In the genomic region with DNA sequence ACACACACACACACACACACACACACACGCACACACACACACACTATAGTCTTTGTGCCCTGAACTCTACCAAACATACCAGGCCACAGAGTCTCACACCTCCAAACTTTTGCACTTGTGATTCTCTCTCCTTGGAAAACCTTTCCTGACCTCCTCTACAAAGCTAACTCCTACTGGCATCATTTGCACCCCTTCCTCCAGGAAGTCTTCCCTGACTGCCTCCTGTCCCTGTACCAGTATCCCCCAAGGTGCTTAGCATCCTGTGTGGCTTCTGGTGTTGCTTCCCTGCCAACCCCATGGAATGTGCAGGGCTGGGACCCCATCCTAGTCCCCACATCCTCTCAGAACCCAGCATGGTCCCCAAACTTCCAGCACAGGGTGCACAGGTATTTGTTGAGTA, we compare ENCODE assay signal across 1 cellular context.
TF ChIP-seq lines count a peak whose summit lies in the region.

No MANE protein-coding gene starts in this region.

TF ChIP-seq in H1, 55 proteins besides CTCF, POLR2A, EP300 and RAD21:
- TF ChIP-seq NANOG (IDR thresholded peaks at IDR 0.05; ENCODE audit: insufficient read depth, low read depth, low read length, poor library complexity, severe bottlenecking), result no peak
- no peak for TF ChIP-seq SIX5 (IDR thresholded peaks at IDR 0.05; ENCODE audit: low read depth, low read length)
- TF ChIP-seq EZH2 (IDR thresholded peaks at IDR 0.05; ENCODE audit: low read depth, low read length, severe bottlenecking), result no peak
- no peak for TF ChIP-seq RFX5 (IDR thresholded peaks at IDR 0.05; ENCODE audit: borderline replicate concordance, low read depth, low read length)
- TF ChIP-seq TAF7 (optimal IDR thresholded peaks at IDR 0.05; ENCODE audit: borderline replicate concordance, low read depth, low read length), result no peak
- TF ChIP-seq SP1 (IDR thresholded peaks at IDR 0.05; ENCODE audit: low read depth, low read length), result no peak
- no peak for TF ChIP-seq MAFK (IDR thresholded peaks at IDR 0.05; ENCODE audit: low read depth, low read length)
- TF ChIP-seq BRCA1 (IDR thresholded peaks at IDR 0.05; ENCODE audit: low read depth, low read length), result no peak
- no peak for TF ChIP-seq POLR2AphosphoS5 (IDR thresholded peaks at IDR 0.05; ENCODE audit: low read depth, low read length)
